Comparison of ENCODE assay signal across 1 cellular context in the genomic region with DNA sequence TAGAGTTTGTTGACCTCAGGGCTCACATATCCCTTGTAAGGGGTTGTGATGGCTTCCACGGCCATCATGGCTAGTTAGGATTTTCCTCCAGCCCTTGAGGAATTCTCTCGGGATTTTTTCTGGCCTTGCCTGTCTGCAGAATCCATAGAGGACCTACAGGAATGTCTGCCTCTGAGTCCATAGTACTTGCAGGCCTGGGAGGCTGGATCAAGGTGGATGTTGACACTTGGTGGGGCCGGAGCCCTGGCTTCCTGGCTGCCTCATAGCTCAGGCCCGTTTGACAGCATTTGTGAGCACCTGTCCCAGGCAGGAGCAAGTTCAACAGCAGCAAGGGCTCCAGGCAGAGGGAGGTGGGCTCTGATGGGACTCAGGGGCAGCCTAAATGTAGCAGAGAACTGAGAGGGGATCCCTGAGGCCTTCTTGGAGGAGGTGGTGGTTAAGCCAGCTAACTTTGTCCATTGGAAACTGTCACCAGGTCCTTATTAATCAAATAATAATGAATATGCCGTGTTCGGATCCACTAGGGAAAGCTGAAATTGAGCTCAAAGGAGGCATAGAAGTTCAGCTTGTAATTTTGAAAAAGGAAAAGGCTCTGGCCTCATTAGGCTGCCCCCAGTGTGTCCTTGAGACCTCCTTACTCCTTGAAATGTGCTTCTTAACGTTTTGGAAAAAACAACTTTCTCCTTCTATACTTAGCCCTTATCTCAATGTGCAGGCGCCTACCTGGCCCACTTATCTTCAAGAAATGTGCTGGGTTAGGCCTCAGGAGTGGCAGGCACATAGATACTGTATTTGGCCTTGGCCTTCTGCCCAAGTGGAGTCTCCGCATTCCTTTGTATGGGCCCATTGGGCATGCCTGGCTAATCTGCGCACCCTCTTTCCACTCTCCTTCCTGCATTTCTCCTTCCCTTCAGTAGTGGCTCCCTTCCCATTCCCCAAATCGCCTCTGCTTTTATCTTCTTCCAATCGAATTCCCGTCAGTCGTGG.
A peak's percentile ranks its signal among the peaks of the same experiment; 100 is the strongest.
TF ChIP-seq lines count a peak whose summit lies in the region.

No MANE protein-coding gene starts in this region.

TF ChIP-seq in HepG2, 621 proteins besides CTCF, POLR2A, EP300 and RAD21 (continued from another document):
- TF ChIP-seq, protein P1, sequence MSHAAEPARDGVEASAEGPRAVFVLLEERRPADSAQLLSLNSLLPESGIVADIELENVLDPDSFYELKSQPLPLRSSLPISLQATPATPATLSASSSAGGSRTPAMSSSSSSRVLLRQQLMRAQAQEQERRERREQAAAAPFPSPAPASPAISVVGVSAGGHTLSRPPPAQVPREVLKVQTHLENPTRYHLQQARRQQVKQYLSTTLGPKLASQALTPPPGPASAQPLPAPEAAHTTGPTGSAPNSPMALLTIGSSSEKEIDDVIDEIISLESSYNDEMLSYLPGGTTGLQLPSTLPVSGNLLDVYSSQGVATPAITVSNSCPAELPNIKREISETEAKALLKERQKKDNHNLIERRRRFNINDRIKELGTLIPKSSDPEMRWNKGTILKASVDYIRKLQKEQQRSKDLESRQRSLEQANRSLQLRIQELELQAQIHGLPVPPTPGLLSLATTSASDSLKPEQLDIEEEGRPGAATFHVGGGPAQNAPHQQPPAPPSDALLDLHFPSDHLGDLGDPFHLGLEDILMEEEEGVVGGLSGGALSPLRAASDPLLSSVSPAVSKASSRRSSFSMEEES (CRISPR knock-in tag; IDR thresholded peaks at IDR 0.05), result no peak
- TF ChIP-seq PLRG1 (conservative IDR thresholded peaks at IDR 0.05) (no peak), ZEB1 (IDR thresholded peaks at IDR 0.05; ENCODE audit: insufficient replicate concordance, low read depth) (peak; percentile 86), FOXC1 (CRISPR knock-in tag; IDR thresholded peaks at IDR 0.05; ENCODE audit: borderline replicate concordance) (0 out of 2 replicates have a peak, but pooled peaks have one; percentile 37), NONO (IDR thresholded peaks at IDR 0.05) (no peak), NONO (CRISPR knock-in tag; conservative IDR thresholded peaks at IDR 0.05) (peak; percentile 6; the same call in 1 of the 2 replicates), HNF4A (CRISPR knock-in tag; IDR thresholded peaks at IDR 0.05) (peak; percentile 74)
- TF ChIP-seq, protein P2, sequence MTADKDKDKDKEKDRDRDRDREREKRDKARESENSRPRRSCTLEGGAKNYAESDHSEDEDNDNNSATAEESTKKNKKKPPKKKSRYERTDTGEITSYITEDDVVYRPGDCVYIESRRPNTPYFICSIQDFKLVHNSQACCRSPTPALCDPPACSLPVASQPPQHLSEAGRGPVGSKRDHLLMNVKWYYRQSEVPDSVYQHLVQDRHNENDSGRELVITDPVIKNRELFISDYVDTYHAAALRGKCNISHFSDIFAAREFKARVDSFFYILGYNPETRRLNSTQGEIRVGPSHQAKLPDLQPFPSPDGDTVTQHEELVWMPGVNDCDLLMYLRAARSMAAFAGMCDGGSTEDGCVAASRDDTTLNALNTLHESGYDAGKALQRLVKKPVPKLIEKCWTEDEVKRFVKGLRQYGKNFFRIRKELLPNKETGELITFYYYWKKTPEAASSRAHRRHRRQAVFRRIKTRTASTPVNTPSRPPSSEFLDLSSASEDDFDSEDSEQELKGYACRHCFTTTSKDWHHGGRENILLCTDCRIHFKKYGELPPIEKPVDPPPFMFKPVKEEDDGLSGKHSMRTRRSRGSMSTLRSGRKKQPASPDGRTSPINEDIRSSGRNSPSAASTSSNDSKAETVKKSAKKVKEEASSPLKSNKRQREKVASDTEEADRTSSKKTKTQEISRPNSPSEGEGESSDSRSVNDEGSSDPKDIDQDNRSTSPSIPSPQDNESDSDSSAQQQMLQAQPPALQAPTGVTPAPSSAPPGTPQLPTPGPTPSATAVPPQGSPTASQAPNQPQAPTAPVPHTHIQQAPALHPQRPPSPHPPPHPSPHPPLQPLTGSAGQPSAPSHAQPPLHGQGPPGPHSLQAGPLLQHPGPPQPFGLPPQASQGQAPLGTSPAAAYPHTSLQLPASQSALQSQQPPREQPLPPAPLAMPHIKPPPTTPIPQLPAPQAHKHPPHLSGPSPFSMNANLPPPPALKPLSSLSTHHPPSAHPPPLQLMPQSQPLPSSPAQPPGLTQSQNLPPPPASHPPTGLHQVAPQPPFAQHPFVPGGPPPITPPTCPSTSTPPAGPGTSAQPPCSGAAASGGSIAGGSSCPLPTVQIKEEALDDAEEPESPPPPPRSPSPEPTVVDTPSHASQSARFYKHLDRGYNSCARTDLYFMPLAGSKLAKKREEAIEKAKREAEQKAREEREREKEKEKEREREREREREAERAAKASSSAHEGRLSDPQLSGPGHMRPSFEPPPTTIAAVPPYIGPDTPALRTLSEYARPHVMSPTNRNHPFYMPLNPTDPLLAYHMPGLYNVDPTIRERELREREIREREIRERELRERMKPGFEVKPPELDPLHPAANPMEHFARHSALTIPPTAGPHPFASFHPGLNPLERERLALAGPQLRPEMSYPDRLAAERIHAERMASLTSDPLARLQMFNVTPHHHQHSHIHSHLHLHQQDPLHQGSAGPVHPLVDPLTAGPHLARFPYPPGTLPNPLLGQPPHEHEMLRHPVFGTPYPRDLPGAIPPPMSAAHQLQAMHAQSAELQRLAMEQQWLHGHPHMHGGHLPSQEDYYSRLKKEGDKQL (CRISPR knock-in tag; IDR thresholded peaks at IDR 0.05; ENCODE audit: low read depth), result no peak
- TF ChIP-seq, protein P3, sequence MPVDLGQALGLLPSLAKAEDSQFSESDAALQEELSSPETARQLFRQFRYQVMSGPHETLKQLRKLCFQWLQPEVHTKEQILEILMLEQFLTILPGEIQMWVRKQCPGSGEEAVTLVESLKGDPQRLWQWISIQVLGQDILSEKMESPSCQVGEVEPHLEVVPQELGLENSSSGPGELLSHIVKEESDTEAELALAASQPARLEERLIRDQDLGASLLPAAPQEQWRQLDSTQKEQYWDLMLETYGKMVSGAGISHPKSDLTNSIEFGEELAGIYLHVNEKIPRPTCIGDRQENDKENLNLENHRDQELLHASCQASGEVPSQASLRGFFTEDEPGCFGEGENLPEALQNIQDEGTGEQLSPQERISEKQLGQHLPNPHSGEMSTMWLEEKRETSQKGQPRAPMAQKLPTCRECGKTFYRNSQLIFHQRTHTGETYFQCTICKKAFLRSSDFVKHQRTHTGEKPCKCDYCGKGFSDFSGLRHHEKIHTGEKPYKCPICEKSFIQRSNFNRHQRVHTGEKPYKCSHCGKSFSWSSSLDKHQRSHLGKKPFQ (CRISPR knock-in tag; IDR thresholded peaks at IDR 0.05; ENCODE audit: insufficient replicate concordance), result no peak
- TF ChIP-seq, protein P4, sequence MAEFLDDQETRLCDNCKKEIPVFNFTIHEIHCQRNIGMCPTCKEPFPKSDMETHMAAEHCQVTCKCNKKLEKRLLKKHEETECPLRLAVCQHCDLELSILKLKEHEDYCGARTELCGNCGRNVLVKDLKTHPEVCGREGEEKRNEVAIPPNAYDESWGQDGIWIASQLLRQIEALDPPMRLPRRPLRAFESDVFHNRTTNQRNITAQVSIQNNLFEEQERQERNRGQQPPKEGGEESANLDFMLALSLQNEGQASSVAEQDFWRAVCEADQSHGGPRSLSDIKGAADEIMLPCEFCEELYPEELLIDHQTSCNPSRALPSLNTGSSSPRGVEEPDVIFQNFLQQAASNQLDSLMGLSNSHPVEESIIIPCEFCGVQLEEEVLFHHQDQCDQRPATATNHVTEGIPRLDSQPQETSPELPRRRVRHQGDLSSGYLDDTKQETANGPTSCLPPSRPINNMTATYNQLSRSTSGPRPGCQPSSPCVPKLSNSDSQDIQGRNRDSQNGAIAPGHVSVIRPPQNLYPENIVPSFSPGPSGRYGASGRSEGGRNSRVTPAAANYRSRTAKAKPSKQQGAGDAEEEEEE (CRISPR knock-in tag; IDR thresholded peaks at IDR 0.05; ENCODE audit: borderline replicate concordance), result no peak
